In genomic region chr3:32460817-32461496, GRCh38 we compare ENCODE assay signal across 7 cellular contexts. TPM values are rescaled to one million over a fixed set of nuclear protein-coding genes. Genes with fewer than 3 reads are reported as not detected.
DNase-seq lines count a peak whose midpoint lies in the region; ATAC-seq and TF ChIP-seq lines count a peak whose summit lies in the region.
"Not testable (repeated sequence)": the region's sequence is repeated elsewhere in the genome, so short reads cannot be mapped to it uniquely, and the experiment has no call there.

No MANE protein-coding gene starts in this region.

- not testable (repeated sequence) for H3K9ac ChIP-seq in NT2/D1 (ENCODE audit: insufficient read length, low read depth); neuronal stem cell (ENCODE audit: low read depth, low read length, poor library complexity)

- not testable (repeated sequence) for H3K27me3 Mint-ChIP-seq in WTC11 (ENCODE audit: low read depth); activated T-helper 2 cell treated with anti-CD3 and anti-CD28 coated beads, Interferon-gamma antibody, Interleukin-2, Interleukin-4, amounts not matched to agents 10 μg/mL and 5 μg/mL and 100 μg/mL, durations not matched to agents 14 hours and 24 hours and 36 hours (ENCODE audit: low read depth)

- peak overlapping the region; percentile 96 for H3K27ac ChIP-seq in effector memory CD4-positive, alpha-beta T cell (ENCODE audit: insufficient read depth, low read length, poor library complexity, severe bottlenecking)
- not testable (repeated sequence) for H3K27ac ChIP-seq in neuronal stem cell (replicated peaks; ENCODE audit: low read length)

- not testable (repeated sequence) for H2BK120ac ChIP-seq in neuronal stem cell (ENCODE audit: low read depth, low read length)

- not testable (repeated sequence) for H3K23ac ChIP-seq in neuronal stem cell (ENCODE audit: low read depth, low read length, poor library complexity)

- H3K36me3 ChIP-seq in NT2/D1 (ENCODE audit: insufficient read depth, insufficient read length, low read length); effector memory CD4-positive, alpha-beta T cell (ENCODE audit: control insufficient read depth, insufficient read depth, low read length): not testable (repeated sequence)
- H3K36me3 ChIP-seq in neuronal stem cell (replicated peaks in 1 of 2; ENCODE audit: control insufficient read depth in 2 of 2, insufficient read depth in 2 of 2, low read length in 2 of 2), result peaks cover 0 to 18% of the 10 kb centered on the region in 2 donors

- not testable (repeated sequence) for H4K8ac ChIP-seq in neuronal stem cell (ENCODE audit: low read depth, low read length)

- CTCF ChIA-PET in WTC11 (lab: Charles Lee), result interaction anchor here (1.2 to 2.8 kb wide), 2 partner anchors 69 to 86 kb away, joined by 4 to 23 read pairs; partner anchors contain the start of gene CMTM7

- H2BK12ac ChIP-seq in neuronal stem cell (ENCODE audit: low read length), result not testable (repeated sequence)

- not testable (repeated sequence) for H2AK5ac ChIP-seq in neuronal stem cell (ENCODE audit: low read depth, low read length)

- WGBS in neuronal stem cell (ENCODE audit: extremely low coverage in 2 of 2, insufficient read length in 2 of 2, insufficient replicate concordance in 1 of 2), 2 donors, result no CpG with 5 or more reads among the region's 10 CpGs

- intact Hi-C loops in activated T-helper 2 cell treated with anti-CD3 and anti-CD28 coated beads, Interferon-gamma antibody, Interleukin-2, Interleukin-4, amounts not matched to agents 10 μg/mL and 5 μg/mL and 100 μg/mL, durations not matched to agents 14 hours and 24 hours and 36 hours (cut with micrococcal nuclease), result loop anchor here (1.0 to 2.0 kb wide), 2 partner anchors 7 to 46 kb away; no protein-coding TSS in a partner anchor

- not testable (repeated sequence) for ATAC-seq in WTC11

- not testable (repeated sequence) for TF ChIP-seq CTCF in WTC11 (IDR thresholded peaks at IDR 0.05)

- H2AFZ ChIP-seq in neuronal stem cell (ENCODE audit: low read length), result peak overlapping the region; percentile 70

- H2BK5ac ChIP-seq in neuronal stem cell (ENCODE audit: low read length), result not testable (repeated sequence)

- not testable (repeated sequence) for H3K9me3 ChIP-seq in NT2/D1 (ENCODE audit: insufficient read depth, low read length); effector memory CD4-positive, alpha-beta T cell (ENCODE audit: control insufficient read depth, low read length); neuronal stem cell (replicated peaks in 1 of 2; ENCODE audit: control insufficient read depth in 2 of 2, insufficient read depth in 1 of 2, low read depth in 1 of 2, low read length in 2 of 2)

- peaks cover 13% of the 10 kb centered on the region for H3K4me1 ChIP-seq in NT2/D1 (ENCODE audit: insufficient read depth, insufficient read length)
- H3K4me1 ChIP-seq in effector memory CD4-positive, alpha-beta T cell (ENCODE audit: control insufficient read depth, insufficient read depth, low read length, poor library complexity, severe bottlenecking), result peaks cover 62% of the 10 kb centered on the region
- peaks cover 12 to 20% of the 10 kb centered on the region in 2 donors for H3K4me1 ChIP-seq in neuronal stem cell (ENCODE audit: control insufficient read depth in 2 of 2, insufficient read depth in 1 of 2, low read depth in 1 of 2, low read length in 2 of 2)

- not testable (repeated sequence) for H3K79me1 ChIP-seq in neuronal stem cell (ENCODE audit: low read depth, low read length)

- not testable (repeated sequence) for H3K18ac ChIP-seq in neuronal stem cell (ENCODE audit: low read length)

- H3K4me2 ChIP-seq in neuronal stem cell (ENCODE audit: insufficient read depth, low read length, poor library complexity, severe bottlenecking), result not testable (repeated sequence)

- H3K4me3 ChIP-seq in NT2/D1 (ENCODE audit: insufficient read length, low read depth); neuronal stem cell (ENCODE audit: low read length in 2 of 2): not testable (repeated sequence)
- H3K4me3 ChIP-seq in effector memory CD4-positive, alpha-beta T cell (ENCODE audit: insufficient read depth, low read depth, low read length, poor library complexity, severe bottlenecking), result peak overlapping the region; percentile 32

- H3K27ac Mint-ChIP-seq in WTC11, result peak overlapping the region; percentile 85
- peak overlapping the region; percentile 89 for H3K27ac Mint-ChIP-seq in activated T-helper 2 cell treated with anti-CD3 and anti-CD28 coated beads, Interferon-gamma antibody, Interleukin-2, Interleukin-4, amounts not matched to agents 10 μg/mL and 5 μg/mL and 100 μg/mL, durations not matched to agents 14 hours and 24 hours and 36 hours

- H3K14ac ChIP-seq in neuronal stem cell (ENCODE audit: low read length), result not testable (repeated sequence)

- DNase-seq in EH (ENCODE audit: low read depth), result peak; percentile 24
- DNase-seq in NT2/D1 (ENCODE audit: low read depth, low spot score), result peak; percentile 15
- not testable (repeated sequence) for DNase-seq in WTC11 (ENCODE audit: low spot score); activated T-helper 2 cell treated with anti-CD3 and anti-CD28 coated beads, Interferon-gamma antibody, Interleukin-2, Interleukin-4, amounts not matched to agents 10 μg/mL and 5 μg/mL and 100 μg/mL, durations not matched to agents 14 hours and 24 hours and 36 hours (ENCODE audit: low spot score); effector memory CD4-positive, alpha-beta T cell; neuronal stem cell (ENCODE audit: low spot score)
- peak; percentile 72 for DNase-seq in islet precursor cell

- H3K27me3 ChIP-seq in NT2/D1 (ENCODE audit: insufficient read depth, insufficient read length); effector memory CD4-positive, alpha-beta T cell (replicated peaks; ENCODE audit: control insufficient read depth, insufficient read depth, low read length, poor library complexity, severe bottlenecking); neuronal stem cell (ENCODE audit: control insufficient read depth in 3 of 3, insufficient read depth in 3 of 3, low read depth in 1 of 3, low read length in 3 of 3): not testable (repeated sequence)

- peak overlapping the region; percentile 46 for H3K4me3 Mint-ChIP-seq in WTC11
- H3K4me3 Mint-ChIP-seq in activated T-helper 2 cell treated with anti-CD3 and anti-CD28 coated beads, Interferon-gamma antibody, Interleukin-2, Interleukin-4, amounts not matched to agents 10 μg/mL and 5 μg/mL and 100 μg/mL, durations not matched to agents 14 hours and 24 hours and 36 hours (ENCODE audit: low read depth), result peak overlapping the region; percentile 68

- not testable (repeated sequence) for H3K36me3 Mint-ChIP-seq in WTC11
- peaks cover 25% of the 10 kb centered on the region for H3K36me3 Mint-ChIP-seq in activated T-helper 2 cell treated with anti-CD3 and anti-CD28 coated beads, Interferon-gamma antibody, Interleukin-2, Interleukin-4, amounts not matched to agents 10 μg/mL and 5 μg/mL and 100 μg/mL, durations not matched to agents 14 hours and 24 hours and 36 hours (ENCODE audit: low read depth)

- H2BK15ac ChIP-seq in neuronal stem cell (ENCODE audit: low read length), result not testable (repeated sequence)

- H3K9me3 Mint-ChIP-seq in WTC11; activated T-helper 2 cell treated with anti-CD3 and anti-CD28 coated beads, Interferon-gamma antibody, Interleukin-2, Interleukin-4, amounts not matched to agents 10 μg/mL and 5 μg/mL and 100 μg/mL, durations not matched to agents 14 hours and 24 hours and 36 hours: not testable (repeated sequence)

- POLR2A ChIA-PET in WTC11 (lab: Charles Lee), result not testable (repeated sequence)

- H3K4me1 Mint-ChIP-seq in WTC11, result peaks cover 19% of the 10 kb centered on the region
- H3K4me1 Mint-ChIP-seq in activated T-helper 2 cell treated with anti-CD3 and anti-CD28 coated beads, Interferon-gamma antibody, Interleukin-2, Interleukin-4, amounts not matched to agents 10 μg/mL and 5 μg/mL and 100 μg/mL, durations not matched to agents 14 hours and 24 hours and 36 hours (ENCODE audit: low read depth), result peaks cover 37% of the 10 kb centered on the region

- H3K4ac ChIP-seq in neuronal stem cell (ENCODE audit: low read length), result not testable (repeated sequence)

- not testable (repeated sequence) for H4K91ac ChIP-seq in neuronal stem cell (ENCODE audit: low read depth, low read length, poor library complexity)

RNA-seq across cellular contexts. Expression of gene CMTM6, which starts 41.7 kb away (rescaled TPM):
- total RNA-seq in WTC11 (2021), result 36.0 to 42.3 TPM (median 39.3 TPM) in 3 replicates
- 107 and 108 TPM in 2 replicates for total RNA-seq in activated T-helper 2 cell treated with anti-CD3 and anti-CD28 coated beads, Interferon-gamma antibody, Interleukin-2, Interleukin-4, amounts not matched to agents 10 μg/mL and 5 μg/mL and 100 μg/mL, durations not matched to agents 14 hours and 24 hours and 36 hours
- 38.0 TPM for polyA plus RNA-seq in neuronal stem cell (2013, experiment 1 of 2)
- 39.3 TPM for polyA plus RNA-seq in neuronal stem cell (2013, experiment 2 of 2)
